ENCODE assay signal across 29 cellular contexts in the genomic region with DNA sequence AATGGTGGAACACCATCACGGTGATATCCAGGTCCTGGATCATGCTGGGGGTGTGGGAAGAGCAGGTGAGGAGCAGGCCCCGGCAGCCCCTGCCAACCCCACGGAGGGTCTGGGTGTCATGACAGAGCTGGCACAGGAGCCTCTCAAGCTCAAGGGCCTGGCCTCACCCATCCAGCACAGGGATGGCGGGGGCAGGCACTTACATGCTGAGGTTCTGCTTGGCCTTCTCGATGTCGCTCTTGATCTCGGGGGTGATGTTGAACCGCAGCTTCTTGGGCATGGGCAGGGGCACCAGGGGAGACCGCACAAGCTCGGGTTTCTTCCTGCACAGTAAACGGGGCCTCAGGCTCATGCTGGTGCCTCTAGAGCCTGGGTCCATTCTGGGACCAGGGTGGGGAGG.
"Had no signal": no experiment of that assay in that cellular context is flagged by ENCODE, and none has a peak within 500 bp of the region (broad histone marks: within the 10 kb centered on the region; RNA-seq: fewer than 3 reads in every experiment).

No MANE protein-coding gene starts in this region.

- H3K9ac ChIP-seq: neural progenitor cell, parathyroid adenoma had no signal

- H2AFZ ChIP-seq: neural progenitor cell, parathyroid adenoma had no signal

- H3K27ac ChIP-seq: neural progenitor cell, neutrophil, ovary, parathyroid adenoma, psoas muscle, skin epidermis, spleen, suprapubic skin, testis, tibial artery, transverse colon, upper lobe of right lung, uterus had no signal

- H3K4me3 ChIP-seq: neural progenitor cell, ovary, psoas muscle, skin epidermis, smooth muscle cell, spleen, suprapubic skin, testis, tibial artery, transverse colon, upper lobe of right lung, uterus had no signal

- H3K9me3 ChIP-seq: neutrophil, ovary, psoas muscle, spleen, suprapubic skin, testis, tibial artery, transverse colon, upper lobe of right lung, uterus had no signal

- H3K4me1 ChIP-seq: neural progenitor cell, tibial artery, upper lobe of right lung, uterus had no signal

- H3K4me2 ChIP-seq: neural progenitor cell, smooth muscle cell had no signal

- H3K27me3 ChIP-seq: neural progenitor cell, neutrophil, ovary, spleen, suprapubic skin, testis, tibial artery, transverse colon, upper lobe of right lung, uterus had no signal

- DNase-seq: naive thymus-derived CD4-positive, alpha-beta T cell; natural killer cell; nucleus accumbens; ovary; psoas muscle; spleen; stimulated activated CD4-positive, alpha-beta T cell treated with anti-CD3 and anti-CD28 coated beads, Interleukin-12 subunit alpha, Interleukin-12 subunit beta, amount 100 ng/mL, for 4 hours; stimulated activated CD4-positive, alpha-beta T cell treated with anti-CD3 and anti-CD28 coated beads, Interleukin-1b, Interleukin-23, amount 100 ng/mL, for 48 hours; stimulated activated CD4-positive, alpha-beta T cell treated with anti-CD3 and anti-CD28 coated beads, Interleukin-4, amount 100 ng/mL, for 1 hour; stimulated activated CD4-positive, alpha-beta T cell treated with anti-CD3 and anti-CD28 coated beads, Interleukin-4, amount 100 ng/mL, for 4 hours; stimulated activated CD8-positive, alpha-beta memory T cell treated with anti-CD3 and anti-CD28 coated beads, Interleukin-4, amount 100 ng/mL, for 48 hours; stimulated activated naive CD4-positive, alpha-beta T cell; stimulated activated naive CD8-positive, alpha-beta T cell treated with anti-CD3 and anti-CD28 coated beads, Interleukin-15, amount 100 ng/mL, for 72 hours; stimulated activated naive CD8-positive, alpha-beta T cell treated with anti-CD3 and anti-CD28 coated beads, Interleukin-15, Interleukin-2, amounts not matched to agents 100 U/mL and 50 U/mL, for 24 hours; substantia nigra; testis; tibial artery; transverse colon; upper lobe of right lung; uterus had no signal

- H3K36me3 ChIP-seq: neural progenitor cell, ovary, uterus had no signal

- ATAC-seq: naive thymus-derived CD4-positive, alpha-beta T cell; natural killer cell; psoas muscle; right cardiac atrium; sciatic nerve; stimulated activated memory B cell treated with anti-CD40 and anti-IgM and Interleukin-4, amounts not matched to agents 10 μg/mL and 1 μg/mL and 100 μg/mL, for 72 hours; stimulated activated naive CD8-positive, alpha-beta T cell treated with anti-CD3 and anti-CD28 coated beads, Interleukin-15, amount 100 ng/mL, for 72 hours; stimulated activated naive CD8-positive, alpha-beta T cell treated with anti-CD3 and anti-CD28 coated beads, Interleukin-15, Interleukin-2, amounts not matched to agents 100 U/mL and 50 U/mL, for 24 hours; upper lobe of right lung had no signal
